ENCODE assay signal across 22 cellular contexts in the genomic region with DNA sequence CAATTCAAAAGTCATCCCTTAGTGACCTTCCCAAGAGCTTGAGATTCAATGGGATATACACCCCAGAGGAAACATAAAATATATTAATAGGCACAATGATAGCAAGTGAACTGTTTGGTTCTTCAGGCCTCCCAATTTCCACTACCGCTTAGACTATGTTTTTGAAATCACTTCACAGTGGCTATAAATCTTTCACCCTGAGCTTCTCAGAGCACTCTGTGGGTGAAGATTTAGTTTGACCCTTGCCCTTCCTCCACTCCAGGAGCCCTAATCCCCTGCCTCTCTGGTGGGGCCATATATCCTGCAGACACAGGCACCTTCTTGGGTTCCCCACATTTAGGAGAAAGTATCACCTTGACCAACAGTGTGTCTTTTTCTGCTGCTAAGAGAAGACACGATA.
"Had no signal": no experiment of that assay in that cellular context is flagged by ENCODE, and none has a peak within 500 bp of the region (broad histone marks: within the 10 kb centered on the region; RNA-seq: fewer than 3 reads in every experiment).

No MANE protein-coding gene starts in this region.

- H3K4me1 Mint-ChIP-seq: central memory CD8-positive, alpha-beta T cell; stimulated activated effector memory CD8-positive, alpha-beta T cell treated with anti-CD3 and anti-CD28 coated beads, Interleukin-12 subunit alpha, Interleukin-12 subunit beta, amount 100 ng/mL, for 72 hours had no signal

- H3K36me3 ChIP-seq: colonic mucosa had no signal

- DNase-seq: colonic mucosa; effector memory CD4-positive, alpha-beta T cell; head of caudate nucleus; left cardiac atrium; left lung; lower lobe of right lung; natural killer cell; nucleus accumbens; posterior cingulate gyrus; psoas muscle; right cardiac atrium; sigmoid colon; stimulated activated CD4-positive, alpha-beta T cell treated with anti-CD3 and anti-CD28 coated beads, Interleukin-2, amount 100 ng/mL, for 24 hours; stimulated activated CD4-positive, alpha-beta T cell treated with anti-CD3 and anti-CD28 coated beads, Interleukin-4, amount 100 ng/mL, for 24 hours; stimulated activated naive CD8-positive, alpha-beta T cell treated with anti-CD3 and anti-CD28 coated beads, Interleukin-15, Interleukin-2, amounts not matched to agents 100 U/mL and 50 U/mL, for 24 hours; substantia nigra; upper lobe of left lung had no signal

- H3K27me3 ChIP-seq: colonic mucosa, left lung, sigmoid colon, tibial nerve, upper lobe of left lung had no signal

- H3K36me3 Mint-ChIP-seq: natural killer cell; stimulated activated effector memory CD8-positive, alpha-beta T cell treated with anti-CD3 and anti-CD28 coated beads, Interleukin-12 subunit alpha, Interleukin-12 subunit beta, amount 100 ng/mL, for 72 hours had no signal

- H3K27ac Mint-ChIP-seq: dendritic cell treated with granulocyte-macrophage colony-stimulating factor and Interleukin-4, amounts not matched to agents 40 ng/mL and 50 ng/mL, for 4 days; natural killer cell; stimulated activated effector memory CD8-positive, alpha-beta T cell treated with anti-CD3 and anti-CD28 coated beads, Interleukin-12 subunit alpha, Interleukin-12 subunit beta, amount 100 ng/mL, for 72 hours had no signal

- H3K9me3 ChIP-seq: colonic mucosa, left lung, lower lobe of right lung, psoas muscle, sigmoid colon, thoracic aorta, tibial nerve, upper lobe of left lung had no signal

- H3K4me3 ChIP-seq: colonic mucosa, left lung, lower lobe of right lung, psoas muscle, sigmoid colon, thoracic aorta, tibial nerve, upper lobe of left lung had no signal

- H3K4me1 ChIP-seq: colonic mucosa, psoas muscle had no signal

- H3K9me3 Mint-ChIP-seq: central memory CD8-positive, alpha-beta T cell; dendritic cell treated with granulocyte-macrophage colony-stimulating factor and Interleukin-4, amounts not matched to agents 40 ng/mL and 50 ng/mL, for 4 days; natural killer cell; stimulated activated effector memory CD8-positive, alpha-beta T cell treated with anti-CD3 and anti-CD28 coated beads, Interleukin-12 subunit alpha, Interleukin-12 subunit beta, amount 100 ng/mL, for 72 hours had no signal

- H3K27ac ChIP-seq: colonic mucosa, left lung, lower lobe of right lung, psoas muscle, sigmoid colon, thoracic aorta, tibial nerve, upper lobe of left lung had no signal

- H3K4me3 Mint-ChIP-seq: central memory CD8-positive, alpha-beta T cell; dendritic cell treated with granulocyte-macrophage colony-stimulating factor and Interleukin-4, amounts not matched to agents 40 ng/mL and 50 ng/mL, for 4 days; natural killer cell; stimulated activated effector memory CD8-positive, alpha-beta T cell treated with anti-CD3 and anti-CD28 coated beads, Interleukin-12 subunit alpha, Interleukin-12 subunit beta, amount 100 ng/mL, for 72 hours had no signal

- H3K27me3 Mint-ChIP-seq: central memory CD8-positive, alpha-beta T cell; dendritic cell treated with granulocyte-macrophage colony-stimulating factor and Interleukin-4, amounts not matched to agents 40 ng/mL and 50 ng/mL, for 4 days had no signal
